1 cellular context compared by ENCODE assay signal in the genomic region with DNA sequence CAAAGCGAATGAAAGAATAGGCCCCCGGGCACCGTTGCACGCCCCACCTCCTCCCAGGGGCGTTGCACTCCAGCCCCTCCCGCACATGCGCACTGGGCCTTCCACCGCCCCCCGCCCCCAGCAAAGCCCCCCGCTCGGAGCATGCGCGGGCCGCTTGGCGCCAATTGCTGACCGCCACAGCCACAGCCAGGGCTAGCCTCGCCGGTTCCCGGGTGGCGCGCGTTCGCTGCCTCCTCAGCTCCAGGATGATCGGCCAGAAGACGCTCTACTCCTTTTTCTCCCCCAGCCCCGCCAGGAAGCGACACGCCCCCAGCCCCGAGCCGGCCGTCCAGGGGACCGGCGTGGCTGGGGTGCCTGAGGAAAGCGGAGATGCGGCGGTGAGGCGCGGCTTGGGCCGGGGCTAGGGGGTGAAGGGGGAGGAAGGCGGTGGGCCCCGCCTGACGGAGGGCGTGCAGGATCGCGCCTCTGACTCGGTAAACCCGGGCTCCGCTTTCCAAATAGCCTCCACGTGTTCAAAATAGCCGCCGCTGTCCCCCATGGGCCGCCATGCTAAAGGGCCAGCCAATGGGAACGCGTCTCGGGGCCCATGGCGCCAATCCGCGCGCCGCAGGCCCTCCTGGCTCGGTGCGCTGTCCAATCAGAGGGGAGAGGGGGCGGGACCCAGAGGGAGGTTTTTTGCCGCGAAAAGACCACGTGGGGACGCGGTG.
TF ChIP-seq lines count a peak whose summit lies in the region.

TSS of gene UNG (plus strand) at position 163 of the 707 bp plus-strand sequence. CDS start at position 246, 83 bp downstream.

TF ChIP-seq in HEK293, 187 proteins besides CTCF, POLR2A, EP300 and RAD21 (continued from another document and continues in another):
- no peak for TF ChIP-seq ELK4 (IDR thresholded peaks at IDR 0.05; ENCODE audit: borderline replicate concordance, low read depth, low read length)
- peak; percentile 38; the same call in 1 of the 2 replicates for TF ChIP-seq ZFP37 (tag by site-specific recombination; IDR thresholded peaks at IDR 0.05)
- TF ChIP-seq ZNF626 (tag by site-specific recombination; IDR thresholded peaks at IDR 0.05) = no peak
- peak; percentile 60 for TF ChIP-seq ZBTB26 (tag by site-specific recombination; optimal IDR thresholded peaks at IDR 0.05)
- peak; percentile 17; the same call in 1 of the 2 replicates for TF ChIP-seq ZBTB48 (tag by site-specific recombination; IDR thresholded peaks at IDR 0.05)
- TF ChIP-seq ZNF571 (tag by site-specific recombination; IDR thresholded peaks at IDR 0.05) = no peak
- no peak for TF ChIP-seq ZNF621 (tag by site-specific recombination; IDR thresholded peaks at IDR 0.05)
- TF ChIP-seq ZNF221 (tag by site-specific recombination; IDR thresholded peaks at IDR 0.05; ENCODE audit: borderline replicate concordance) = no peak
- no peak for TF ChIP-seq ZNF791 (tag by site-specific recombination; IDR thresholded peaks at IDR 0.05)
- TF ChIP-seq ZNF398 (tag by site-specific recombination; IDR thresholded peaks at IDR 0.05) = 0 out of 2 replicates have a peak, but pooled peaks have one; percentile 12
- TF ChIP-seq SP3 (tag by site-specific recombination; IDR thresholded peaks at IDR 0.05) = peak; percentile 53
- no peak for TF ChIP-seq ZSCAN23 (tag by site-specific recombination; IDR thresholded peaks at IDR 0.05)
- TF ChIP-seq, protein P1, sequence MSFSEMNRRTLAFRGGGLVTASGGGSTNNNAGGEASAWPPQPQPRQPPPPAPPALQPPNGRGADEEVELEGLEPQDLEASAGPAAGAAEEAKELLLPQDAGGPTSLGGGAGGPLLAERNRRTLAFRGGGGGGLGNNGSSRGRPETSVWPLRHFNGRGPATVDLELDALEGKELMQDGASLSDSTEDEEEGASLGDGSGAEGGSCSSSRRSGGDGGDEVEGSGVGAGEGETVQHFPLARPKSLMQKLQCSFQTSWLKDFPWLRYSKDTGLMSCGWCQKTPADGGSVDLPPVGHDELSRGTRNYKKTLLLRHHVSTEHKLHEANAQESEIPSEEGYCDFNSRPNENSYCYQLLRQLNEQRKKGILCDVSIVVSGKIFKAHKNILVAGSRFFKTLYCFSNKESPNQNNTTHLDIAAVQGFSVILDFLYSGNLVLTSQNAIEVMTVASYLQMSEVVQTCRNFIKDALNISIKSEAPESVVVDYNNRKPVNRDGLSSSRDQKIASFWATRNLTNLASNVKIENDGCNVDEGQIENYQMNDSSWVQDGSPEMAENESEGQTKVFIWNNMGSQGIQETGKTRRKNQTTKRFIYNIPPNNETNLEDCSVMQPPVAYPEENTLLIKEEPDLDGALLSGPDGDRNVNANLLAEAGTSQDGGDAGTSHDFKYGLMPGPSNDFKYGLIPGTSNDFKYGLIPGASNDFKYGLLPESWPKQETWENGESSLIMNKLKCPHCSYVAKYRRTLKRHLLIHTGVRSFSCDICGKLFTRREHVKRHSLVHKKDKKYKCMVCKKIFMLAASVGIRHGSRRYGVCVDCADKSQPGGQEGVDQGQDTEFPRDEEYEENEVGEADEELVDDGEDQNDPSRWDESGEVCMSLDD (tag by site-specific recombination; IDR thresholded peaks at IDR 0.05) = peak; percentile 31; the same call in 1 of the 2 replicates
- TF ChIP-seq ZEB2 (tag by site-specific recombination; IDR thresholded peaks at IDR 0.05) = peak; percentile 65
- no peak for TF ChIP-seq ZNF701 (tag by site-specific recombination; IDR thresholded peaks at IDR 0.05)
- peak; percentile 70 for TF ChIP-seq GLIS1 (tag by site-specific recombination; IDR thresholded peaks at IDR 0.05)
- no peak for TF ChIP-seq ZNF792 (tag by site-specific recombination; IDR thresholded peaks at IDR 0.05)
- no peak for TF ChIP-seq ZNF426 (tag by site-specific recombination; IDR thresholded peaks at IDR 0.05)
- 0 out of 2 replicates have a peak, but pooled peaks have one; percentile 34 for TF ChIP-seq ZNF391 (tag by site-specific recombination; IDR thresholded peaks at IDR 0.05; ENCODE audit: borderline replicate concordance, low read depth)
- TF ChIP-seq ZBTB8A (tag by site-specific recombination; IDR thresholded peaks at IDR 0.05) = 0 out of 2 replicates have a peak, but pooled peaks have one; percentile 29
- TF ChIP-seq ZNF16 (tag by site-specific recombination; IDR thresholded peaks at IDR 0.05; ENCODE audit: low read depth) = 0 out of 2 replicates have a peak, but pooled peaks have one; percentile 11
- TF ChIP-seq ZNF24 (tag by site-specific recombination; IDR thresholded peaks at IDR 0.05) = peak; percentile 37; the same call in 1 of the 2 replicates
- TF ChIP-seq WT1 (tag by site-specific recombination; IDR thresholded peaks at IDR 0.05) = no peak
- TF ChIP-seq, protein P2, sequence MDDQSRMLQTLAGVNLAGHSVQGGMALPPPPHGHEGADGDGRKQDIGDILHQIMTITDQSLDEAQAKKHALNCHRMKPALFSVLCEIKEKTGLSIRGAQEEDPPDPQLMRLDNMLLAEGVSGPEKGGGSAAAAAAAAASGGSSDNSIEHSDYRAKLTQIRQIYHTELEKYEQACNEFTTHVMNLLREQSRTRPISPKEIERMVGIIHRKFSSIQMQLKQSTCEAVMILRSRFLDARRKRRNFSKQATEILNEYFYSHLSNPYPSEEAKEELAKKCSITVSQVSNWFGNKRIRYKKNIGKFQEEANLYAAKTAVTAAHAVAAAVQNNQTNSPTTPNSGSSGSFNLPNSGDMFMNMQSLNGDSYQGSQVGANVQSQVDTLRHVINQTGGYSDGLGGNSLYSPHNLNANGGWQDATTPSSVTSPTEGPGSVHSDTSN (CRISPR knock-in tag; IDR thresholded peaks at IDR 0.05) = 0 out of 2 replicates have a peak, but pooled peaks have one; percentile 53
- no peak for TF ChIP-seq SETDB1 (IDR thresholded peaks at IDR 0.05; ENCODE audit: insufficient read length, low read length)
- TF ChIP-seq ZNF677 (tag by site-specific recombination; IDR thresholded peaks at IDR 0.05) = no peak
- TF ChIP-seq ZNF707 (tag by site-specific recombination; IDR thresholded peaks at IDR 0.05) = no peak
- no peak for TF ChIP-seq ZIC2 (tag by site-specific recombination; IDR thresholded peaks at IDR 0.05)
- 0 out of 2 replicates have a peak, but pooled peaks have one; percentile 31 for TF ChIP-seq HOXC10 (CRISPR knock-in tag; IDR thresholded peaks at IDR 0.05)
- TF ChIP-seq ZNF433 (tag by site-specific recombination; IDR thresholded peaks at IDR 0.05; ENCODE audit: low read depth) = no peak
- TF ChIP-seq ZNF2 (tag by site-specific recombination; IDR thresholded peaks at IDR 0.05) = peak; percentile 77; the same call in 1 of the 2 replicates
- TF ChIP-seq KLF9 (tag by site-specific recombination; IDR thresholded peaks at IDR 0.05; ENCODE audit: low read depth) = peak; percentile 83
- TF ChIP-seq, protein P3, sequence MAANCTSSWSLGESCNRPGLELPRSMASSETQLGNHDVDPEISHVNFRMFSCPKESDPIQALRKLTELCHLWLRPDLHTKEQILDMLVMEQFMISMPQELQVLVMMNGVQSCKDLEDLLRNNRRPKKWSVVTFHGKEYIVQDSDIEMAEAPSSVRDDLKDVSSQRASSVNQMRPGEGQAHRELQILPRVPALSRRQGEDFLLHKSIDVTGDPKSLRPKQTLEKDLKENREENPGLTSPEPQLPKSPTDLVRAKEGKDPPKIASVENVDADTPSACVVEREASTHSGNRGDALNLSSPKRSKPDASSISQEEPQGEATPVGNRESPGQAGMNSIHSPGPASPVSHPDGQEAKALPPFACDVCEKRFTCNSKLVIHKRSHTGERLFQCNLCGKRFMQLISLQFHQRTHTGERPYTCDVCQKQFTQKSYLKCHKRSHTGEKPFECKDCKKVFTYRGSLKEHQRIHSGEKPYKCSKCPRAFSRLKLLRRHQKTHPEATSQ (tag by site-specific recombination; IDR thresholded peaks at IDR 0.05) = no peak
- TF ChIP-seq ZNF10 (tag by site-specific recombination; IDR thresholded peaks at IDR 0.05) = no peak; the same call in 1 of the 2 replicates
- TF ChIP-seq ZBTB1 (tag by site-specific recombination; IDR thresholded peaks at IDR 0.05) = no peak
- TF ChIP-seq ZNF830 (tag by site-specific recombination; IDR thresholded peaks at IDR 0.05; ENCODE audit: low read depth) = no peak
- peak; percentile 88 for TF ChIP-seq SP2 (tag by site-specific recombination; IDR thresholded peaks at IDR 0.05)
- TF ChIP-seq ZNF610 (tag by site-specific recombination; IDR thresholded peaks at IDR 0.05; ENCODE audit: borderline replicate concordance) = no peak; the same call in 1 of the 2 replicates
- TF ChIP-seq ZNF239 (tag by site-specific recombination; IDR thresholded peaks at IDR 0.05) = no peak
- TF ChIP-seq, protein P4, sequence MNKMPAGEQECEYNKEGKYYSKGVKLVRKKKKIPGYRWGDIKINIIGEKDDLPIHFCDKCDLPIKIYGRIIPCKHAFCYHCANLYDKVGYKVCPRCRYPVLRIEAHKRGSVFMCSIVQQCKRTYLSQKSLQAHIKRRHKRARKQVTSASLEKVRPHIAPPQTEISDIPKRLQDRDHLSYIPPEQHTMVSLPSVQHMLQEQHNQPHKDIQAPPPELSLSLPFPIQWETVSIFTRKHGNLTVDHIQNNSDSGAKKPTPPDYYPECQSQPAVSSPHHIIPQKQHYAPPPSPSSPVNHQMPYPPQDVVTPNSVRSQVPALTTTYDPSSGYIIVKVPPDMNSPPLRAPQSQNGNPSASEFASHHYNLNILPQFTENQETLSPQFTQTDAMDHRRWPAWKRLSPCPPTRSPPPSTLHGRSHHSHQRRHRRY (tag by site-specific recombination; IDR thresholded peaks at IDR 0.05) = no peak
- no peak for TF ChIP-seq ATF2 (tag by site-specific recombination; IDR thresholded peaks at IDR 0.05; ENCODE audit: low read depth)
- TF ChIP-seq ZNF501 (tag by site-specific recombination; IDR thresholded peaks at IDR 0.05) = peak; percentile 78; the same call in 1 of the 2 replicates
- TF ChIP-seq ZNF140 (tag by site-specific recombination; IDR thresholded peaks at IDR 0.05) = no peak
- peak; percentile 91 for TF ChIP-seq GLIS2 (tag by site-specific recombination; IDR thresholded peaks at IDR 0.05)
- no peak for TF ChIP-seq ZNF302 (tag by site-specific recombination; IDR thresholded peaks at IDR 0.05; ENCODE audit: low read depth)
- TF ChIP-seq ZNF544 (tag by site-specific recombination; IDR thresholded peaks at IDR 0.05) = no peak
- TF ChIP-seq, protein P5, sequence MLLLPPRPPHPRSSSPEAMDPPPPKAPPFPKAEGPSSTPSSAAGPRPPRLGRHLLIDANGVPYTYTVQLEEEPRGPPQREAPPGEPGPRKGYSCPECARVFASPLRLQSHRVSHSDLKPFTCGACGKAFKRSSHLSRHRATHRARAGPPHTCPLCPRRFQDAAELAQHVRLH (tag by site-specific recombination; IDR thresholded peaks at IDR 0.05) = no peak
- no peak; the same call in none of the 2 replicates for TF ChIP-seq ZNF629 (tag by site-specific recombination; IDR thresholded peaks at IDR 0.05)
- TF ChIP-seq ZNF639 (tag by site-specific recombination; IDR thresholded peaks at IDR 0.05) = 0 out of 2 replicates have a peak, but pooled peaks have one; percentile 14
- TF ChIP-seq ZNF585B (tag by site-specific recombination; IDR thresholded peaks at IDR 0.05) = no peak
